In the genomic region with DNA sequence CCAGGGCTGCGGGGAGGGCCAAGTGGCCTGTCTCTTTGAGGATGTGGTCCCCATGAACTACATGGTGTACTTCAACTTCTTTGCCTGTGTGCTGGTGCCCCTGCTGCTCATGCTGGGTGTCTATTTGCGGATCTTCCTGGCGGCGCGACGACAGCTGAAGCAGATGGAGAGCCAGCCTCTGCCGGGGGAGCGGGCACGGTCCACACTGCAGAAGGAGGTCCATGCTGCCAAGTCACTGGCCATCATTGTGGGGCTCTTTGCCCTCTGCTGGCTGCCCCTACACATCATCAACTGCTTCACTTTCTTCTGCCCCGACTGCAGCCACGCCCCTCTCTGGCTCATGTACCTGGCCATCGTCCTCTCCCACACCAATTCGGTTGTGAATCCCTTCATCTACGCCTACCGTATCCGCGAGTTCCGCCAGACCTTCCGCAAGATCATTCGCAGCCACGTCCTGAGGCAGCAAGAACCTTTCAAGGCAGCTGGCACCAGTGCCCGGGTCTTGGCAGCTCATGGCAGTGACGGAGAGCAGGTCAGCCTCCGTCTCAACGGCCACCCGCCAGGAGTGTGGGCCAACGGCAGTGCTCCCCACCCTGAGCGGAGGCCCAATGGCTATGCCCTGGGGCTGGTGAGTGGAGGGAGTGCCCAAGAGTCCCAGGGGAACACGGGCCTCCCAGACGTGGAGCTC, we compare ENCODE assay signal across 13 cellular contexts. TPM values are rescaled to one million over a fixed set of nuclear protein-coding genes. Genes with fewer than 3 reads are reported as not detected.
DNase-seq lines count a peak whose midpoint lies in the region; ATAC-seq and TF ChIP-seq lines count a peak whose summit lies in the region.
"Had no signal": no experiment of that assay in that cellular context is flagged by ENCODE, and none has a peak within 500 bp of the region (broad histone marks: within the 10 kb centered on the region; RNA-seq: fewer than 3 reads in every experiment).

No MANE protein-coding gene starts in this region.

- POLR2A ChIA-PET in activated CD8-positive, alpha-beta T cell treated with anti-CD3 and anti-CD28 coated beads, Interleukin-2, amount 10 ng/mL, durations not matched to agents 7 days and 5 days (lab: Charles Lee): no interaction called here
- POLR2A ChIA-PET in naive thymus-derived CD4-positive, alpha-beta T cell (lab: Charles Lee): interaction anchor here (0.6 kb wide), 1 partner anchor 37 kb away, joined by 3 read pairs; no protein-coding TSS in a partner anchor
- POLR2A ChIA-PET in WTC11 (lab: Charles Lee): no interaction called here

- no peaks in the 10 kb centered on the region for H3K9me2 ChIP-seq in hepatocyte (replicated peaks; ENCODE audit: insufficient read depth)

- H3K27me3 Mint-ChIP-seq in stimulated activated naive CD8-positive, alpha-beta T cell treated with anti-CD3 and anti-CD28 coated beads, Interleukin-15, Interleukin-2, amounts not matched to agents 100 ng/mL and 50 ng/mL, for 24 hours: no peaks in the 10 kb centered on the region
- no peaks in the 10 kb centered on the region for H3K27me3 Mint-ChIP-seq in activated CD8-positive, alpha-beta T cell treated with anti-CD3 and anti-CD28 coated beads, Interleukin-2, amount 10 ng/mL, durations not matched to agents 7 days and 5 days (ENCODE audit: low read depth)
- H3K27me3 Mint-ChIP-seq in naive thymus-derived CD4-positive, alpha-beta T cell: no peaks in the 10 kb centered on the region
- no peaks in the 10 kb centered on the region for H3K27me3 Mint-ChIP-seq in WTC11 (ENCODE audit: low read depth)
- H3K27me3 Mint-ChIP-seq: activated CD8-positive, alpha-beta memory T cell treated with anti-CD3 and anti-CD28 coated beads, Interleukin-2, amount 10 ng/mL, durations not matched to agents 7 days and 5 days; memory B cell had no signal

- H3K4me1 Mint-ChIP-seq in stimulated activated naive CD8-positive, alpha-beta T cell treated with anti-CD3 and anti-CD28 coated beads, Interleukin-15, Interleukin-2, amounts not matched to agents 100 ng/mL and 50 ng/mL, for 24 hours (ENCODE audit: low read depth): peaks cover 93% of the 10 kb centered on the region
- peaks cover 70% of the 10 kb centered on the region for H3K4me1 Mint-ChIP-seq in activated CD8-positive, alpha-beta T cell treated with anti-CD3 and anti-CD28 coated beads, Interleukin-2, amount 10 ng/mL, durations not matched to agents 7 days and 5 days (ENCODE audit: low read depth)
- H3K4me1 Mint-ChIP-seq in naive thymus-derived CD4-positive, alpha-beta T cell: peaks cover 36 to 76% (median 60%) of the 10 kb centered on the region in 7 donors
- H3K4me1 Mint-ChIP-seq in WTC11: peaks cover 7% of the 10 kb centered on the region

- peaks cover 21 to 24% of the 10 kb centered on the region in 2 donors for H3K4me1 ChIP-seq in naive thymus-derived CD4-positive, alpha-beta T cell (ENCODE audit: control insufficient read depth in 2 of 2, insufficient read depth in 2 of 2, low read length in 2 of 2)
- no peaks in the 10 kb centered on the region for H3K4me1 ChIP-seq in hepatocyte (ENCODE audit: insufficient read depth)
- H3K4me1 ChIP-seq: pancreas had no signal

- CTCF ChIA-PET in activated CD8-positive, alpha-beta T cell treated with anti-CD3 and anti-CD28 coated beads, Interleukin-2, amount 10 ng/mL, durations not matched to agents 7 days and 5 days (lab: Charles Lee): interaction anchor here (1.0 kb wide), 1 partner anchor 17 kb away, joined by 4 read pairs; no protein-coding TSS in a partner anchor
- CTCF ChIA-PET in naive thymus-derived CD4-positive, alpha-beta T cell (lab: Charles Lee): no interaction called here
- CTCF ChIA-PET in WTC11 (lab: Charles Lee): interaction anchor here (0.7 kb wide), 1 partner anchor 19 kb away, joined by 3 read pairs; no protein-coding TSS in a partner anchor

- H3K9me3 Mint-ChIP-seq in stimulated activated naive CD8-positive, alpha-beta T cell treated with anti-CD3 and anti-CD28 coated beads, Interleukin-15, Interleukin-2, amounts not matched to agents 100 ng/mL and 50 ng/mL, for 24 hours: no peaks in the 10 kb centered on the region
- no peaks in the 10 kb centered on the region for H3K9me3 Mint-ChIP-seq in activated CD8-positive, alpha-beta T cell treated with anti-CD3 and anti-CD28 coated beads, Interleukin-2, amount 10 ng/mL, durations not matched to agents 7 days and 5 days (ENCODE audit: insufficient read depth)
- peaks cover 0 to 2% (median 0%) of the 10 kb centered on the region in 11 donors for H3K9me3 Mint-ChIP-seq in naive thymus-derived CD4-positive, alpha-beta T cell
- H3K9me3 Mint-ChIP-seq in WTC11: no peaks in the 10 kb centered on the region
- H3K9me3 Mint-ChIP-seq: memory B cell had no signal

- peaks cover 57% of the 10 kb centered on the region for H3K36me3 Mint-ChIP-seq in stimulated activated naive CD8-positive, alpha-beta T cell treated with anti-CD3 and anti-CD28 coated beads, Interleukin-15, Interleukin-2, amounts not matched to agents 100 ng/mL and 50 ng/mL, for 24 hours (ENCODE audit: low read depth)
- H3K36me3 Mint-ChIP-seq in activated CD8-positive, alpha-beta T cell treated with anti-CD3 and anti-CD28 coated beads, Interleukin-2, amount 10 ng/mL, durations not matched to agents 7 days and 5 days (ENCODE audit: low read depth): peaks cover 32% of the 10 kb centered on the region
- H3K36me3 Mint-ChIP-seq in naive thymus-derived CD4-positive, alpha-beta T cell: peaks cover 0 to 34% (median 17%) of the 10 kb centered on the region in 5 donors
- H3K36me3 Mint-ChIP-seq in WTC11: no peaks in the 10 kb centered on the region; the same call in 1 of the 2 replicates

- intact Hi-C loops in naive thymus-derived CD4-positive, alpha-beta T cell (cut with micrococcal nuclease): loop anchor here in 1 of 2 donors (2.0 kb wide), 1 partner anchor 14 kb away; a partner anchor contains a TSS

- TF ChIP-seq CTCF in hepatocyte (IDR thresholded peaks at IDR 0.05; ENCODE audit: poor library complexity) (no peak), WTC11 (IDR thresholded peaks at IDR 0.05) (no peak)

- DNase-seq in stimulated activated naive CD8-positive, alpha-beta T cell treated with anti-CD3 and anti-CD28 coated beads, Interleukin-15, Interleukin-2, amounts not matched to agents 100 U/mL and 50 U/mL, for 24 hours: no peak
- no peak for DNase-seq in activated CD8-positive, alpha-beta T cell treated with anti-CD3 and anti-CD28 coated beads, Interleukin-2, amount 10 ng/mL, durations not matched to agents 7 days and 5 days
- no peak for DNase-seq in naive thymus-derived CD4-positive, alpha-beta T cell
- no peak for DNase-seq in hepatocyte (ENCODE audit: low spot score)
- DNase-seq in NCI-H510A (lab: John Stamatoyannopoulos, UW): no peak
- no peak for DNase-seq in WTC11 (ENCODE audit: low spot score)
- no peak for DNase-seq in SW480 (ENCODE audit: low spot score)
- DNase-seq: activated CD8-positive, alpha-beta memory T cell treated with anti-CD3 and anti-CD28 coated beads, Interleukin-2, amount 10 ng/mL, durations not matched to agents 7 days and 5 days; NCI-H1436 treated with DMSO at 0.1 percent for 48 hours had no signal

- no peaks in the 10 kb centered on the region for H3K27me3 ChIP-seq in naive thymus-derived CD4-positive, alpha-beta T cell (ENCODE audit: control insufficient read depth in 2 of 2, insufficient read depth in 2 of 2, low read length in 2 of 2)
- H3K27me3 ChIP-seq in hepatocyte: no peaks in the 10 kb centered on the region
- H3K27me3 ChIP-seq: pancreas had no signal

- H3K4me2 ChIP-seq in hepatocyte: no peak overlapping the region

- ATAC-seq in stimulated activated naive CD8-positive, alpha-beta T cell treated with anti-CD3 and anti-CD28 coated beads, Interleukin-15, Interleukin-2, amounts not matched to agents 100 U/mL and 50 U/mL, for 24 hours: no peak
- no peak for ATAC-seq in activated CD8-positive, alpha-beta T cell treated with anti-CD3 and anti-CD28 coated beads, Interleukin-2, amount 10 ng/mL, durations not matched to agents 7 days and 5 days
- peak; percentile 17 for ATAC-seq in naive thymus-derived CD4-positive, alpha-beta T cell
- ATAC-seq in WTC11: no peak
- ATAC-seq: activated CD8-positive, alpha-beta memory T cell treated with anti-CD3 and anti-CD28 coated beads, Interleukin-2, amount 10 ng/mL, durations not matched to agents 7 days and 5 days; GM12878; pancreas had no signal

- no peak overlapping the region for H3K4me3 ChIP-seq in naive thymus-derived CD4-positive, alpha-beta T cell (ENCODE audit: low read length)
- no peak overlapping the region for H3K4me3 ChIP-seq in hepatocyte
- H3K4me3 ChIP-seq: GM12878, pancreas had no signal

- H3K9me3 ChIP-seq in naive thymus-derived CD4-positive, alpha-beta T cell (ENCODE audit: control insufficient read depth in 2 of 3, low read length in 3 of 3): no peaks in the 10 kb centered on the region
- H3K9me3 ChIP-seq in hepatocyte (ENCODE audit: low read depth): no peaks in the 10 kb centered on the region
- H3K9me3 ChIP-seq: pancreas had no signal

- no peaks in the 10 kb centered on the region for H3K79me2 ChIP-seq in hepatocyte

- no peak overlapping the region for H2AFZ ChIP-seq in hepatocyte

- H3K36me3 ChIP-seq in naive thymus-derived CD4-positive, alpha-beta T cell (ENCODE audit: control insufficient read depth in 2 of 3, insufficient read depth in 3 of 3, low read length in 3 of 3): peaks cover 8 to 89% (median 12%) of the 10 kb centered on the region in 3 experiments
- no peaks in the 10 kb centered on the region for H3K36me3 ChIP-seq in hepatocyte (replicated peaks; ENCODE audit: insufficient read depth, low read depth)
- H3K36me3 ChIP-seq: pancreas had no signal

- H3K27ac ChIP-seq in naive thymus-derived CD4-positive, alpha-beta T cell (ENCODE audit: low read depth, low read length): no peak overlapping the region
- no peak overlapping the region for H3K27ac ChIP-seq in hepatocyte
- H3K27ac ChIP-seq: pancreas had no signal

- H4K20me1 ChIP-seq in hepatocyte (ENCODE audit: insufficient read depth, poor library complexity, severe bottlenecking): no peaks in the 10 kb centered on the region

- peak overlapping the region; percentile 78 for H3K27ac Mint-ChIP-seq in stimulated activated naive CD8-positive, alpha-beta T cell treated with anti-CD3 and anti-CD28 coated beads, Interleukin-15, Interleukin-2, amounts not matched to agents 100 ng/mL and 50 ng/mL, for 24 hours
- H3K27ac Mint-ChIP-seq in activated CD8-positive, alpha-beta T cell treated with anti-CD3 and anti-CD28 coated beads, Interleukin-2, amount 10 ng/mL, durations not matched to agents 7 days and 5 days: peak overlapping the region; percentile 30
- H3K27ac Mint-ChIP-seq in naive thymus-derived CD4-positive, alpha-beta T cell: peak overlapping the region in 6 of 9 donors; percentile 59 to 81 (median 75)
- no peak overlapping the region for H3K27ac Mint-ChIP-seq in WTC11
- H3K27ac Mint-ChIP-seq: activated CD8-positive, alpha-beta memory T cell treated with anti-CD3 and anti-CD28 coated beads, Interleukin-2, amount 10 ng/mL, durations not matched to agents 7 days and 5 days; memory B cell had no signal

- H3K4me3 Mint-ChIP-seq in stimulated activated naive CD8-positive, alpha-beta T cell treated with anti-CD3 and anti-CD28 coated beads, Interleukin-15, Interleukin-2, amounts not matched to agents 100 ng/mL and 50 ng/mL, for 24 hours: no peak overlapping the region
- no peak overlapping the region for H3K4me3 Mint-ChIP-seq in activated CD8-positive, alpha-beta T cell treated with anti-CD3 and anti-CD28 coated beads, Interleukin-2, amount 10 ng/mL, durations not matched to agents 7 days and 5 days
- H3K4me3 Mint-ChIP-seq in naive thymus-derived CD4-positive, alpha-beta T cell: peak overlapping the region in 3 of 10 donors; percentile 11 to 38 (median 30)
- H3K4me3 Mint-ChIP-seq in WTC11: no peak overlapping the region
- H3K4me3 Mint-ChIP-seq: activated CD8-positive, alpha-beta memory T cell treated with anti-CD3 and anti-CD28 coated beads, Interleukin-2, amount 10 ng/mL, durations not matched to agents 7 days and 5 days; memory B cell had no signal

- WGBS in hepatocyte (ENCODE audit: low lambda C conversion rate, missing lambda C conversion rate): 96% methylated on average over 30 of the region's 30 CpGs

RNA-seq across cellular contexts. Expression of a gene that starts 13.5 kb away (rescaled TPM):
- 10 to 100 TPM; 20.3 to 20.4 TPM for total RNA-seq in activated CD8-positive, alpha-beta T cell treated with anti-CD3 and anti-CD28 coated beads, Interleukin-2, amount 10 ng/mL, durations not matched to agents 7 days and 5 days
- 10 to 100 TPM; 22.5 to 43.7 (median 33.4) TPM for total RNA-seq in naive thymus-derived CD4-positive, alpha-beta T cell
- polyA plus RNA-seq in naive thymus-derived CD4-positive, alpha-beta T cell: 100 to 1,000 TPM in 1 of 2 donors, 10 to 100 TPM in 1; 79.5 to 127 TPM
- total RNA-seq in hepatocyte (1.2 and 2.0 TPM in 2 replicates), WTC11 (2021) (7.0 to 8.1 TPM (median 7.6 TPM) in 3 replicates)
- 3.3 and 4.0 TPM in 2 replicates for polyA plus RNA-seq in hepatocyte

RNA-seq across cellular contexts. Expression of a gene that starts 54.3 kb away (rescaled TPM):
- under 1 TPM; 0.24 to 0.31 TPM for total RNA-seq in activated CD8-positive, alpha-beta T cell treated with anti-CD3 and anti-CD28 coated beads, Interleukin-2, amount 10 ng/mL, durations not matched to agents 7 days and 5 days
- 1 to 10 TPM in 4 of 5 experiments, under 1 TPM in 1; 0.70 to 3.4 (median 2.1) TPM for total RNA-seq in naive thymus-derived CD4-positive, alpha-beta T cell
- polyA plus RNA-seq in naive thymus-derived CD4-positive, alpha-beta T cell: under 1 TPM; 0.14 to 0.15 TPM
- total RNA-seq in hepatocyte (1.2 and 1.6 TPM in 2 replicates), WTC11 (2021) (0.09 to 0.18 TPM (median 0.09 TPM) in 3 replicates)
- polyA plus RNA-seq in hepatocyte: 0.39 and 1.0 TPM in 2 replicates
